19 cellular contexts compared by ENCODE assay signal in genomic region chr16:24049113-24049512, GRCh38.
"Had no signal": no experiment of that assay in that cellular context is flagged by ENCODE, and none has a peak within 500 bp of the region (broad histone marks: within the 10 kb centered on the region; RNA-seq: fewer than 3 reads in every experiment).

No MANE protein-coding gene starts in this region.

- H3K4me3 Mint-ChIP-seq: endodermal cell; naive thymus-derived CD4-positive, alpha-beta T cell; neural crest cell had no signal

- H3K4me1 Mint-ChIP-seq: neural crest cell had no signal

- H3K9me3 Mint-ChIP-seq: endodermal cell, neural crest cell had no signal

- ATAC-seq: left cardiac atrium; naive thymus-derived CD4-positive, alpha-beta T cell had no signal

- H3K27me3 Mint-ChIP-seq: naive thymus-derived CD4-positive, alpha-beta T cell had no signal

- DNase-seq: cerebellar nuclear complex; dermis blood vessel endothelial cell; endodermal cell; erythroblast; foreskin melanocyte; head of caudate nucleus; kidney; left cardiac atrium; left ventricle myocardium inferior; mesenchymal stem cell; naive thymus-derived CD4-positive, alpha-beta T cell; ovary; small intestine; stimulated activated CD4-positive, alpha-beta T cell treated with anti-CD3 and anti-CD28 coated beads, Interleukin-2, amount 100 ng/mL, for 48 hours; stimulated activated naive CD4-positive, alpha-beta T cell; stomach; substantia nigra; transverse colon had no signal

- H3K27ac Mint-ChIP-seq: endodermal cell had no signal
